In genomic region chr10:14550471-14550941, GRCh38 we compare ENCODE assay signal across 12 cellular contexts.
DNase-seq lines count a peak whose midpoint lies in the region; ATAC-seq, FAIRE-seq and TF ChIP-seq lines count a peak whose summit lies in the region.
"Had no signal": no experiment of that assay in that cellular context is flagged by ENCODE, and none has a peak within 500 bp of the region (broad histone marks: within the 10 kb centered on the region; RNA-seq: fewer than 3 reads in every experiment).

No MANE protein-coding gene starts in this region.

- H3K4me3 ChIP-seq in A549 (no peak overlapping the region), bronchial epithelial cell (ENCODE audit: low read depth, low read length) (no peak overlapping the region)
- H3K4me3 ChIP-seq: HAP-1 had no signal

- DNase-seq in A549 (ENCODE audit: low read depth in 1 of 2, low spot score in 1 of 2): peak in 1 of 2 experiments; percentile 67
- DNase-seq in HuH-7 (ENCODE audit: low spot score): peak; percentile 62
- DNase-seq in bronchial epithelial cell (ENCODE audit: low read depth): peak; percentile 56
- no peak for DNase-seq in naive thymus-derived CD8-positive, alpha-beta T cell
- DNase-seq in SW 1271 (lab: John Stamatoyannopoulos, UW): no peak
- no peak for DNase-seq in foreskin keratinocyte
- DNase-seq: NCI-H1048, occipital lobe had no signal

- H3K4me1 Mint-ChIP-seq in naive thymus-derived CD8-positive, alpha-beta T cell: peaks cover 52 to 99% (median 94%) of the 10 kb centered on the region in 4 donors

- H3K36me3 Mint-ChIP-seq in naive thymus-derived CD8-positive, alpha-beta T cell: peaks cover 7 to 72% (median 18%) of the 10 kb centered on the region in 3 donors

- H3K27me3 ChIP-seq in bronchial epithelial cell (ENCODE audit: control insufficient read depth, insufficient read depth, low read length) (no peaks in the 10 kb centered on the region), foreskin keratinocyte (no peaks in the 10 kb centered on the region)

- H3K9me3 ChIP-seq in A549: no peaks in the 10 kb centered on the region
- H3K9me3 ChIP-seq: HAP-1 had no signal

- H3K4me1 ChIP-seq in A549: peaks cover 77% of the 10 kb centered on the region
- H3K4me1 ChIP-seq in foreskin keratinocyte: peaks cover 20% of the 10 kb centered on the region
- H3K4me1 ChIP-seq: HAP-1 had no signal

- TF ChIP-seq POLR2A in A549 (IDR thresholded peaks at IDR 0.05; ENCODE audit: low read length): no peak

- CTCF ChIA-PET in A549 (lab: Yijun Ruan, JAX): interaction anchor here (0.9 to 1.2 kb wide), 2 partner anchors 9 to 11 kb away, joined by 4 to 5 read pairs; no protein-coding TSS in a partner anchor

- 0 out of 6 replicates have a peak overlapping the region, but pooled peaks of 1 of the 2 experiments have one; percentile 33 for H3K27ac ChIP-seq in A549
- no peak overlapping the region for H3K27ac ChIP-seq in foreskin keratinocyte

- FAIRE-seq in A549 (lab: Jason Lieb, UNC) (peak; percentile 65), bronchial epithelial cell (lab: Jason Lieb, UNC) (peak; percentile 28)
- FAIRE-seq: HTR-8/SVneo had no signal

- TF ChIP-seq EP300 in A549 (IDR thresholded peaks at IDR 0.05): no peak

- peak overlapping the region in 9 of 10 donors; percentile 1 to 52 (median 27) for H3K4me3 Mint-ChIP-seq in naive thymus-derived CD8-positive, alpha-beta T cell

- H3K9me3 Mint-ChIP-seq in naive thymus-derived CD8-positive, alpha-beta T cell: no peaks in the 10 kb centered on the region

- no peaks in the 10 kb centered on the region for H3K27me3 Mint-ChIP-seq in naive thymus-derived CD8-positive, alpha-beta T cell

- no peak for TF ChIP-seq CTCF in A549 (IDR thresholded peaks at IDR 0.05)
- TF ChIP-seq CTCF in bronchial epithelial cell (IDR thresholded peaks at IDR 0.05; ENCODE audit: insufficient read depth, low read length, severe bottlenecking): no peak
- no peak for TF ChIP-seq CTCF in foreskin keratinocyte (conservative IDR thresholded peaks at IDR 0.05)

- peak overlapping the region; percentile 68 to 97 (median 87) for H3K27ac Mint-ChIP-seq in naive thymus-derived CD8-positive, alpha-beta T cell

- 41% methylated on average over 6 of the region's 6 CpGs for WGBS in A549 (ENCODE audit: missing lambda C conversion rate)

- H3K4me2 ChIP-seq in A549: peak overlapping the region; percentile 33

- peak in 1 of 2 experiments; percentile 42; a peak in 3 of 6 replicates for ATAC-seq in A549
- ATAC-seq in naive thymus-derived CD8-positive, alpha-beta T cell: no peak
- no peak for ATAC-seq in HG03460 (IDR thresholded peaks at IDR 0.05; ENCODE audit: unreplicated experiment)
- no peak for ATAC-seq in HG03139 (IDR thresholded peaks at IDR 0.05; ENCODE audit: unreplicated experiment)
- ATAC-seq in foreskin keratinocyte: no peak

- TF ChIP-seq RAD21 in A549 (conservative IDR thresholded peaks at IDR 0.05 in 1 of 2, IDR thresholded peaks at IDR 0.05 in 1 of 2): no peak

- peaks cover 2% of the 10 kb centered on the region for H3K36me3 ChIP-seq in bronchial epithelial cell (ENCODE audit: control insufficient read depth, insufficient read depth, low read length)
- H3K36me3 ChIP-seq: HAP-1 had no signal

- POLR2A ChIA-PET in A549 (lab: Yijun Ruan, JAX): no interaction called here
- POLR2A ChIA-PET in naive thymus-derived CD8-positive, alpha-beta T cell (lab: Charles Lee): interaction anchor here (0.7 to 1.3 kb wide), 4 partner anchors 8 to 32 kb away, joined by 3 to 9 read pairs (median 4); no protein-coding TSS in a partner anchor

TF ChIP-seq in A549, 52 proteins besides CTCF, POLR2A, EP300 and RAD21:
- TF ChIP-seq TP53 (CRISPR knock-in tag; IDR thresholded peaks at IDR 0.05): no peak
- TF ChIP-seq ATOH8 (CRISPR knock-in tag; IDR thresholded peaks at IDR 0.05; ENCODE audit: low read depth): no peak
- no peak for TF ChIP-seq CHD2 (IDR thresholded peaks at IDR 0.05; ENCODE audit: low read length, partially characterized antibody)
- no peak for TF ChIP-seq ESRRA (IDR thresholded peaks at IDR 0.05; ENCODE audit: borderline replicate concordance, low read length)
- TF ChIP-seq HMGXB4 (CRISPR knock-in tag; IDR thresholded peaks at IDR 0.05; ENCODE audit: borderline replicate concordance): no peak
- TF ChIP-seq ZC3H11A (IDR thresholded peaks at IDR 0.05): no peak
- no peak for TF ChIP-seq CEBPB (IDR thresholded peaks at IDR 0.05)
- TF ChIP-seq SMC3 (IDR thresholded peaks at IDR 0.05): no peak
- TF ChIP-seq PBX3 (IDR thresholded peaks at IDR 0.05): no peak
- no peak for TF ChIP-seq ELK1 (IDR thresholded peaks at IDR 0.05; ENCODE audit: low read depth, low read length)
- TF ChIP-seq ZSCAN20 (CRISPR knock-in tag; IDR thresholded peaks at IDR 0.05): no peak
- TF ChIP-seq MYC (IDR thresholded peaks at IDR 0.05; ENCODE audit: borderline replicate concordance, low read length): no peak
- no peak for TF ChIP-seq NFE2L2 (conservative IDR thresholded peaks at IDR 0.05; ENCODE audit: low read length)
- TF ChIP-seq EHF (CRISPR knock-in tag; IDR thresholded peaks at IDR 0.05): no peak
TF ChIP-seq in A549: peak in this region for 0.

Comparison
In these comparisons a context has a peak if more than half of its experiments do, and no peak if none do; other contexts are left out.
1. DNase-seq: peak in HuH-7 (single experiment) and bronchial epithelial cell (single experiment); none in naive thymus-derived CD8-positive, alpha-beta T cell (0 of 10), SW 1271 (0 of 2) and foreskin keratinocyte (0 of 2).